12 cellular contexts compared by ENCODE assay signal in the genomic region with DNA sequence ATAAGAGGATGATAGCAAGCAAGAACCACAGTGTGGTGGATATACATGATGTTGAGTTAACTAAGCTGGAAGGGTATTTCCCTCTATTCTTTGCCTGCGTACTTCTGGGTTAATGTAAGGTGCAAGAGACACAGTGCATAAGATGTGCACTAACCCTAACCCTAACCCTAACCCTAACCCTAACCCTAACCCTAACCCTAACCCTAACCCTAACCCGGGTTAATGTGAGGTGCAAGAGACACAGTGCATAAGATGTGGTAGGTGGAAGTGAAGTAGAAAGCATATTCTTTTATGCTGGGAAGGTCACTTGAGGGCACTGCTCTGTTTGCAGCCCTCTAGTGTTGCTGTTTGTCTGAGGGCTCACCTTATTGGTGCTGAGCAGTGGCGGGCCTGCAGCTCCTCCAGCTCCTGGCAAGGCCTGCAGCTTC.
A peak's percentile ranks its signal among the peaks of the same experiment; 100 is the strongest.
DNase-seq lines count a peak whose midpoint lies in the region; ATAC-seq lines count a peak whose summit lies in the region.
"Had no signal": no experiment of that assay in that cellular context is flagged by ENCODE, and none has a peak within 500 bp of the region (broad histone marks: within the 10 kb centered on the region; RNA-seq: fewer than 3 reads in every experiment).

No MANE protein-coding gene starts in this region.

- DNase-seq in activated naive CD4-positive, alpha-beta T cell treated with anti-CD3 and anti-CD28 coated beads, Interleukin-2, amount 50 U/mL, for 16 hours = no peak
- DNase-seq in activated naive CD8-positive, alpha-beta T cell treated with anti-CD3 and anti-CD28 coated beads, Interleukin-2, amount 10 ng/mL, durations not matched to agents 7 days and 5 days = peak; percentile 42
- peak; percentile 41 to 48 for DNase-seq in stimulated activated naive CD8-positive, alpha-beta T cell treated with anti-CD3 and anti-CD28 coated beads, Interleukin-15, amount 100 ng/mL, for 72 hours
- no peak for DNase-seq in superior temporal gyrus (ENCODE audit: extremely low spot score)
- DNase-seq in effector memory CD4-positive, alpha-beta T cell = no peak
- DNase-seq in OCI-M2 (lab: John Stamatoyannopoulos, UW; ENCODE audit: unreplicated experiment) = no peak
- DNase-seq: foreskin fibroblast, NCI-H1930, stomach had no signal

- H3K4me3 ChIP-seq in effector memory CD4-positive, alpha-beta T cell (ENCODE audit: insufficient read depth, low read depth, low read length, poor library complexity, severe bottlenecking) = no peak overlapping the region
- H3K4me3 ChIP-seq: stomach had no signal

- no peak overlapping the region for H3K4me3 Mint-ChIP-seq in activated naive CD4-positive, alpha-beta T cell treated with anti-CD3 and anti-CD28 coated beads, Interleukin-2, amount 50 U/mL, for 24 hours
- H3K4me3 Mint-ChIP-seq in activated naive CD8-positive, alpha-beta T cell treated with anti-CD3 and anti-CD28 coated beads, Interleukin-2, amount 10 ng/mL, durations not matched to agents 7 days and 5 days = peak overlapping the region; percentile 62
- peak overlapping the region in 1 of 2 donors; percentile 61 for H3K4me3 Mint-ChIP-seq in stimulated activated naive CD8-positive, alpha-beta T cell treated with anti-CD3 and anti-CD28 coated beads, Interleukin-15, amount 100 ng/mL, for 72 hours
- H3K4me3 Mint-ChIP-seq: dendritic cell treated with granulocyte-macrophage colony-stimulating factor and Interleukin-4, amounts not matched to agents 40 ng/mL and 50 ng/mL, for 4 days had no signal

- H3K27ac ChIP-seq in effector memory CD4-positive, alpha-beta T cell (ENCODE audit: insufficient read depth, low read length, poor library complexity, severe bottlenecking) = no peak overlapping the region
- H3K27ac ChIP-seq: stomach had no signal

- H3K27me3 Mint-ChIP-seq in activated naive CD4-positive, alpha-beta T cell treated with anti-CD3 and anti-CD28 coated beads, Interleukin-2, amount 50 U/mL, for 24 hours = no peaks in the 10 kb centered on the region
- H3K27me3 Mint-ChIP-seq in activated naive CD8-positive, alpha-beta T cell treated with anti-CD3 and anti-CD28 coated beads, Interleukin-2, amount 10 ng/mL, durations not matched to agents 7 days and 5 days = no peaks in the 10 kb centered on the region
- no peaks in the 10 kb centered on the region for H3K27me3 Mint-ChIP-seq in stimulated activated naive CD8-positive, alpha-beta T cell treated with anti-CD3 and anti-CD28 coated beads, Interleukin-15, amount 100 ng/mL, for 72 hours
- H3K27me3 Mint-ChIP-seq: dendritic cell treated with granulocyte-macrophage colony-stimulating factor and Interleukin-4, amounts not matched to agents 40 ng/mL and 50 ng/mL, for 4 days had no signal

- H3K27ac Mint-ChIP-seq in activated naive CD4-positive, alpha-beta T cell treated with anti-CD3 and anti-CD28 coated beads, Interleukin-2, amount 50 U/mL, for 24 hours = peak overlapping the region; percentile 74
- peak overlapping the region; percentile 62 for H3K27ac Mint-ChIP-seq in activated naive CD8-positive, alpha-beta T cell treated with anti-CD3 and anti-CD28 coated beads, Interleukin-2, amount 10 ng/mL, durations not matched to agents 7 days and 5 days
- H3K27ac Mint-ChIP-seq in stimulated activated naive CD8-positive, alpha-beta T cell treated with anti-CD3 and anti-CD28 coated beads, Interleukin-15, amount 100 ng/mL, for 72 hours = peak overlapping the region; percentile 33 to 59
- H3K27ac Mint-ChIP-seq: dendritic cell treated with granulocyte-macrophage colony-stimulating factor and Interleukin-4, amounts not matched to agents 40 ng/mL and 50 ng/mL, for 4 days had no signal

- H3K36me3 ChIP-seq in effector memory CD4-positive, alpha-beta T cell (ENCODE audit: control insufficient read depth, insufficient read depth, low read length) = no peaks in the 10 kb centered on the region
- H3K36me3 ChIP-seq: stomach had no signal

- POLR2A ChIA-PET in activated naive CD8-positive, alpha-beta T cell treated with anti-CD3 and anti-CD28 coated beads, Interleukin-2, amount 10 ng/mL, durations not matched to agents 7 days and 5 days (lab: Charles Lee) = interaction anchor here (1.0 to 1.4 kb wide), 3 partner anchors 20 to 132 kb away, joined by 3 to 4 read pairs (median 3); no protein-coding TSS in a partner anchor

- H3K9me3 ChIP-seq in effector memory CD4-positive, alpha-beta T cell (ENCODE audit: control insufficient read depth, low read length) = no peaks in the 10 kb centered on the region
- H3K9me3 ChIP-seq: stomach had no signal

- H3K4me1 Mint-ChIP-seq in activated naive CD4-positive, alpha-beta T cell treated with anti-CD3 and anti-CD28 coated beads, Interleukin-2, amount 50 U/mL, for 24 hours = peaks cover 52% of the 10 kb centered on the region
- peaks cover 29% of the 10 kb centered on the region for H3K4me1 Mint-ChIP-seq in activated naive CD8-positive, alpha-beta T cell treated with anti-CD3 and anti-CD28 coated beads, Interleukin-2, amount 10 ng/mL, durations not matched to agents 7 days and 5 days
- H3K4me1 Mint-ChIP-seq in stimulated activated naive CD8-positive, alpha-beta T cell treated with anti-CD3 and anti-CD28 coated beads, Interleukin-15, amount 100 ng/mL, for 72 hours = peaks cover 52% of the 10 kb centered on the region

- peaks cover 2% of the 10 kb centered on the region for H3K36me3 Mint-ChIP-seq in activated naive CD4-positive, alpha-beta T cell treated with anti-CD3 and anti-CD28 coated beads, Interleukin-2, amount 50 U/mL, for 24 hours
- peaks cover 14% of the 10 kb centered on the region for H3K36me3 Mint-ChIP-seq in activated naive CD8-positive, alpha-beta T cell treated with anti-CD3 and anti-CD28 coated beads, Interleukin-2, amount 10 ng/mL, durations not matched to agents 7 days and 5 days

- peaks cover 9% of the 10 kb centered on the region for H3K4me1 ChIP-seq in effector memory CD4-positive, alpha-beta T cell (ENCODE audit: control insufficient read depth, insufficient read depth, low read length, poor library complexity, severe bottlenecking)
- H3K4me1 ChIP-seq: stomach had no signal

- peak; percentile 68 for ATAC-seq in HG03342 (IDR thresholded peaks at IDR 0.05; ENCODE audit: unreplicated experiment)
- ATAC-seq in activated naive CD8-positive, alpha-beta T cell treated with anti-CD3 and anti-CD28 coated beads, Interleukin-2, amount 10 ng/mL, durations not matched to agents 7 days and 5 days (ENCODE audit: low read depth) = peak; percentile 92
- ATAC-seq in stimulated activated naive CD8-positive, alpha-beta T cell treated with anti-CD3 and anti-CD28 coated beads, Interleukin-15, amount 100 ng/mL, for 72 hours = peak; percentile 99

- no peaks in the 10 kb centered on the region for H3K27me3 ChIP-seq in effector memory CD4-positive, alpha-beta T cell (replicated peaks; ENCODE audit: control insufficient read depth, insufficient read depth, low read length, poor library complexity, severe bottlenecking)
- H3K27me3 ChIP-seq: stomach had no signal

- H3K9me3 Mint-ChIP-seq in activated naive CD4-positive, alpha-beta T cell treated with anti-CD3 and anti-CD28 coated beads, Interleukin-2, amount 50 U/mL, for 24 hours = no peaks in the 10 kb centered on the region
- no peaks in the 10 kb centered on the region for H3K9me3 Mint-ChIP-seq in activated naive CD8-positive, alpha-beta T cell treated with anti-CD3 and anti-CD28 coated beads, Interleukin-2, amount 10 ng/mL, durations not matched to agents 7 days and 5 days
- H3K9me3 Mint-ChIP-seq in stimulated activated naive CD8-positive, alpha-beta T cell treated with anti-CD3 and anti-CD28 coated beads, Interleukin-15, amount 100 ng/mL, for 72 hours = no peaks in the 10 kb centered on the region
- H3K9me3 Mint-ChIP-seq: dendritic cell treated with granulocyte-macrophage colony-stimulating factor and Interleukin-4, amounts not matched to agents 40 ng/mL and 50 ng/mL, for 4 days had no signal

Comparison
In these comparisons a context has a peak if more than half of its experiments do, and no peak if none do; other contexts are left out.
1. DNase-seq: peak in activated naive CD8-positive, alpha-beta T cell treated with anti-CD3 and anti-CD28 coated beads, Interleukin-2, amount 10 ng/mL, durations not matched to agents 7 days and 5 days (single experiment) and stimulated activated naive CD8-positive, alpha-beta T cell treated with anti-CD3 and anti-CD28 coated beads, Interleukin-15, amount 100 ng/mL, for 72 hours (2 of 2); none in activated naive CD4-positive, alpha-beta T cell treated with anti-CD3 and anti-CD28 coated beads, Interleukin-2, amount 50 U/mL, for 16 hours (single experiment), superior temporal gyrus (single experiment), effector memory CD4-positive, alpha-beta T cell (0 of 3) and OCI-M2 (single experiment).
2. Peak in every context shown above with its lines, with median percentiles within 50 percentile points of each other: H3K27ac Mint-ChIP-seq and ATAC-seq.